In the genomic region with DNA sequence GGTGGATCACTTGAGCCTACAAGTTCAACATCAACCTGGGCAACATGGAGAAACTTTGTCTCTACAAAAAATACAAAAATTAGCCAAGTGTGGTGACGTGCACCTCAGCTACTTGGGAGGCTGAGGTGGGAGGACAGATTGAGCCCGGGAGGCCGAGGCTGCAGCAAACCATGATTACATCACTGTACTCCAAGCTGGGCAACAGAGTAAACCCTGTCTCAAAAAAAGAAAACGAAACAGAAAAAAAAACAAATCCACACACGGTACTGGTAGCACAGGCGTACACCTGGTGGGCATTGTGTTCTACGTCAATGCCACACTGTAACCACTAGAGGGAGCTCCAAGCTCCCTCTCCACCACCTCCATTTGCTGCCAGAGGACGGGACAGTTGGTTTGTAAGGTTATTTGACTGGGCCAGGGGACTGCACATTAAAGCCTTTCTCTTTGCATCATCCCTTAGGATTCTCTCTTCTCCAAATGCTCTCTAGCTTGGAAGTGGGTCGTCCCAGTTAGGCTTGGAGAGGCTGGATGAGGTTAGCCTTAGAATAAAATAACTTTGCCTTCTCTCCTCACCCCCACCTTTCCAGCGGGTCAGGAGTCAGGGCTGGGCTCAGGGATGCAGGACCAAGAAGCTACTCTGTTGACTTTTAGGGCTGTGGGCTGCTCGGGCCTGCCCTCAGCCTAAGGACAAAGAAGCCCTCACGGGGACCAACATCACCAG, we compare ENCODE assay signal across 8 cellular contexts.
A peak's percentile ranks its signal among the peaks of the same experiment; 100 is the strongest.
DNase-seq lines count a peak whose midpoint lies in the region; FAIRE-seq and TF ChIP-seq lines count a peak whose summit lies in the region.

No MANE protein-coding gene starts in this region.

- no peaks in the 10 kb centered on the region for H3K36me3 Mint-ChIP-seq in T-helper 2 cell treated with Interferon-gamma antibody and Interleukin-4, amounts not matched to agents 5 μg/mL and 100 μg/mL, for 36 hours (ENCODE audit: low read depth)
- peaks cover 8% of the 10 kb centered on the region for H3K36me3 Mint-ChIP-seq in brain

- H3K27ac Mint-ChIP-seq in T-helper 2 cell treated with Interferon-gamma antibody and Interleukin-4, amounts not matched to agents 5 μg/mL and 100 μg/mL, for 36 hours, result no peak overlapping the region
- H3K27ac Mint-ChIP-seq in brain, result peak overlapping the region in 4 of 5 experiments; percentile 27 to 90 (median 36)

- no peaks in the 10 kb centered on the region for H3K9me3 Mint-ChIP-seq in T-helper 2 cell treated with Interferon-gamma antibody and Interleukin-4, amounts not matched to agents 5 μg/mL and 100 μg/mL, for 36 hours
- no peaks in the 10 kb centered on the region for H3K9me3 Mint-ChIP-seq in brain

- DNase-seq in NOMO-1 (lab: John Stamatoyannopoulos, UW; ENCODE audit: unreplicated experiment in 2 of 2) (peak; percentile 11 to 38), NOMO-1 treated with dmso at 0.1 percent for 144 hours (lab: John Stamatoyannopoulos, UW; ENCODE audit: unreplicated experiment) (no peak), H54 (ENCODE audit: insufficient read length, low spot score) (peak; percentile 73), Kasumi-1 (lab: John Stamatoyannopoulos, UW) (peak; percentile 79), iris pigment epithelial cell (ENCODE audit: low read depth) (peak; percentile 40)
- peak; percentile 27 for DNase-seq in T-helper 2 cell treated with Interferon-gamma antibody and Interleukin-4, amounts not matched to agents 5 μg/mL and 100 μg/mL, for 36 hours (ENCODE audit: low spot score)
- peak; percentile 31 for DNase-seq in stimulated activated CD4-positive, alpha-beta T cell treated with anti-CD3 and anti-CD28 coated beads, Interleukin-1b, Interleukin-23, amount 100 ng/mL, for 48 hours

- H3K4me3 Mint-ChIP-seq in T-helper 2 cell treated with Interferon-gamma antibody and Interleukin-4, amounts not matched to agents 5 μg/mL and 100 μg/mL, for 36 hours, result no peak overlapping the region
- no peak overlapping the region for H3K4me3 Mint-ChIP-seq in brain

- H3K4me1 Mint-ChIP-seq in T-helper 2 cell treated with Interferon-gamma antibody and Interleukin-4, amounts not matched to agents 5 μg/mL and 100 μg/mL, for 36 hours (ENCODE audit: low read depth), result no peaks in the 10 kb centered on the region
- H3K4me1 Mint-ChIP-seq in brain, result peaks cover 39% of the 10 kb centered on the region

- peak; percentile 97 to 98 for TF ChIP-seq CTCF in brain (conservative IDR thresholded peaks at IDR 0.05)

- FAIRE-seq in H54 (lab: Jason Lieb, UNC), result peak; percentile 41

- no peak for TF ChIP-seq POLR2A in H54 (IDR thresholded peaks at IDR 0.05; ENCODE audit: low read depth, low read length)

- peaks cover 5% of the 10 kb centered on the region for H3K27me3 Mint-ChIP-seq in T-helper 2 cell treated with Interferon-gamma antibody and Interleukin-4, amounts not matched to agents 5 μg/mL and 100 μg/mL, for 36 hours (ENCODE audit: low read depth)
- H3K27me3 Mint-ChIP-seq in brain, result peaks cover 5% of the 10 kb centered on the region
